Comparison of ENCODE assay signal across 28 cellular contexts in genomic region chr3:160587105-160587504, GRCh38.
"Had no signal": no experiment of that assay in that cellular context is flagged by ENCODE, and none has a peak within 500 bp of the region (broad histone marks: within the 10 kb centered on the region; RNA-seq: fewer than 3 reads in every experiment).

No MANE protein-coding gene starts in this region.

- H3K27ac ChIP-seq: ascending aorta, body of pancreas, Peyer's patch, RWPE1 had no signal

- H3K4me3 Mint-ChIP-seq: activated CD8-positive, alpha-beta T cell treated with anti-CD3 and anti-CD28 coated beads, Interleukin-2, amount 10 ng/mL, durations not matched to agents 7 days and 5 days; activated naive CD4-positive, alpha-beta T cell treated with anti-CD3 and anti-CD28 coated beads, Interleukin-2, amount 50 U/mL, for 24 hours; central memory CD8-positive, alpha-beta T cell; T-helper 17 cell; WTC11 had no signal

- H3K9me3 Mint-ChIP-seq: central memory CD8-positive, alpha-beta T cell had no signal

- ATAC-seq: activated CD8-positive, alpha-beta T cell treated with anti-CD3 and anti-CD28 coated beads, Interleukin-2, amount 10 ng/mL, durations not matched to agents 7 days and 5 days; body of pancreas; T-helper 17 cell; WTC11 had no signal

- H3K4me1 Mint-ChIP-seq: activated naive CD4-positive, alpha-beta T cell treated with anti-CD3 and anti-CD28 coated beads, Interleukin-2, amount 50 U/mL, for 24 hours; central memory CD8-positive, alpha-beta T cell; T-helper 17 cell; WTC11 had no signal

- H3K27ac Mint-ChIP-seq: activated CD8-positive, alpha-beta T cell treated with anti-CD3 and anti-CD28 coated beads, Interleukin-2, amount 10 ng/mL, durations not matched to agents 7 days and 5 days; activated naive CD4-positive, alpha-beta T cell treated with anti-CD3 and anti-CD28 coated beads, Interleukin-2, amount 50 U/mL, for 24 hours; T-helper 17 cell; WTC11 had no signal

- H3K4me1 ChIP-seq: ascending aorta, body of pancreas, Peyer's patch had no signal

- H3K27me3 ChIP-seq: ascending aorta, body of pancreas, Peyer's patch had no signal

- H3K36me3 ChIP-seq: ascending aorta, Peyer's patch had no signal

- H3K36me3 Mint-ChIP-seq: WTC11 had no signal

- H3K9me3 ChIP-seq: ascending aorta, body of pancreas, Peyer's patch had no signal

- H3K4me3 ChIP-seq: ascending aorta, body of pancreas, Peyer's patch had no signal

- DNase-seq: activated CD4-positive, alpha-beta T cell treated with anti-CD3 and anti-CD28 coated beads for 48 hours; activated CD4-positive, alpha-beta T cell treated with anti-CD3 and anti-CD28 coated beads, Interleukin-2, amount 50 U/mL, for 4 hours; activated CD4-positive, CD25-positive, alpha-beta regulatory T cell treated with anti-CD3 and anti-CD28 coated beads, Interleukin-2, amount 50 U/mL, for 72 hours; activated CD8-positive, alpha-beta memory T cell treated with anti-CD3 and anti-CD28 coated beads, Interleukin-2, amount 50 U/mL, for 48 hours; activated CD8-positive, alpha-beta T cell treated with anti-CD3 and anti-CD28 coated beads, Interleukin-2, amount 10 ng/mL, durations not matched to agents 7 days and 5 days; activated naive CD4-positive, alpha-beta T cell; activated T-cell treated with anti-CD3 and anti-CD28 coated beads, Interleukin-2, amount 50 U/mL, for 1 hour; body of pancreas; KG1; NCI-H1092; NCI-H1417; NCI-H1694; NCI-H2029; NCI-H2107; NCI-H2171 treated with DMSO at 0.1 percent for 48 hours; NCI-H345; NCI-H510A; NCI-H526 treated with DMSO at 0.1 percent for 48 hours; NK-92 treated with Interleukin-12 subunit alpha and Interleukin-12 subunit beta, amount 100 ng/mL, for 24 hours; Peyer's patch; SHP77 treated with DMSO at 0.1 percent for 48 hours; T-helper 17 cell; T-helper 9 cell had no signal
